ENCODE assay signal across 27 cellular contexts in genomic region chr6:16299861-16300260, GRCh38.
"Had no signal": no experiment of that assay in that cellular context is flagged by ENCODE, and none has a peak within 500 bp of the region (broad histone marks: within the 10 kb centered on the region; RNA-seq: fewer than 3 reads in every experiment).

No MANE protein-coding gene starts in this region.

- H3K9me3 ChIP-seq: colonic mucosa, esophagus muscularis mucosa, esophagus squamous epithelium, gastroesophageal sphincter, heart left ventricle, heart right ventricle had no signal

- FAIRE-seq: colon, endometrium, endothelial cell of umbilical vein, frontal cortex had no signal

- H3K27ac Mint-ChIP-seq: dendritic cell treated with granulocyte-macrophage colony-stimulating factor and Interleukin-4, amounts not matched to agents 40 ng/mL and 50 ng/mL, for 4 days; effector memory CD8-positive, alpha-beta T cell had no signal

- H3K4me3 Mint-ChIP-seq: dendritic cell treated with granulocyte-macrophage colony-stimulating factor and Interleukin-4, amounts not matched to agents 40 ng/mL and 50 ng/mL, for 4 days; effector memory CD8-positive, alpha-beta T cell had no signal

- H3K27ac ChIP-seq: colonic mucosa, coronary artery, dorsolateral prefrontal cortex, epithelial cell of prostate, esophagus muscularis mucosa, esophagus squamous epithelium, foreskin keratinocyte, gastroesophageal sphincter, heart left ventricle, heart right ventricle, hepatocyte had no signal

- H3K4me3 ChIP-seq: colonic mucosa, coronary artery, dorsolateral prefrontal cortex, esophagus muscularis mucosa, esophagus squamous epithelium, gastroesophageal sphincter, heart left ventricle, heart right ventricle, hepatocyte had no signal

- H3K4me1 ChIP-seq: colonic mucosa, esophagus muscularis mucosa, esophagus squamous epithelium, foreskin keratinocyte, gastroesophageal sphincter had no signal

- H3K27me3 ChIP-seq: colonic mucosa, dorsolateral prefrontal cortex, esophagus muscularis mucosa, esophagus squamous epithelium, gastroesophageal sphincter, heart left ventricle, heart right ventricle, hepatocyte had no signal

- DNase-seq: colonic mucosa; cortex of kidney; dermis blood vessel endothelial cell; effector CD4-positive, alpha-beta T cell; effector CD8-positive, alpha-beta T cell; effector memory CD4-positive, alpha-beta T cell; effector memory CD8-positive, alpha-beta T cell; erythroblast; esophagus squamous epithelium; foreskin fibroblast; foreskin keratinocyte; foreskin melanocyte; glutamatergic neuron; heart left ventricle; heart right ventricle had no signal

- H3K36me3 ChIP-seq: colonic mucosa had no signal

- H3K27me3 Mint-ChIP-seq: dendritic cell treated with granulocyte-macrophage colony-stimulating factor and Interleukin-4, amounts not matched to agents 40 ng/mL and 50 ng/mL, for 4 days; effector memory CD8-positive, alpha-beta T cell had no signal

- H3K9me3 Mint-ChIP-seq: dendritic cell treated with granulocyte-macrophage colony-stimulating factor and Interleukin-4, amounts not matched to agents 40 ng/mL and 50 ng/mL, for 4 days; effector memory CD8-positive, alpha-beta T cell had no signal

- H3K4me2 ChIP-seq: hepatocyte had no signal

- H2AFZ ChIP-seq: hepatocyte had no signal

- ATAC-seq: effector memory CD8-positive, alpha-beta T cell; esophagus mucosa; foreskin keratinocyte; gastroesophageal sphincter; heart left ventricle; heart right ventricle had no signal

- H3K79me2 ChIP-seq: hepatocyte had no signal
